ENCODE assay signal across 8 cellular contexts in the genomic region with DNA sequence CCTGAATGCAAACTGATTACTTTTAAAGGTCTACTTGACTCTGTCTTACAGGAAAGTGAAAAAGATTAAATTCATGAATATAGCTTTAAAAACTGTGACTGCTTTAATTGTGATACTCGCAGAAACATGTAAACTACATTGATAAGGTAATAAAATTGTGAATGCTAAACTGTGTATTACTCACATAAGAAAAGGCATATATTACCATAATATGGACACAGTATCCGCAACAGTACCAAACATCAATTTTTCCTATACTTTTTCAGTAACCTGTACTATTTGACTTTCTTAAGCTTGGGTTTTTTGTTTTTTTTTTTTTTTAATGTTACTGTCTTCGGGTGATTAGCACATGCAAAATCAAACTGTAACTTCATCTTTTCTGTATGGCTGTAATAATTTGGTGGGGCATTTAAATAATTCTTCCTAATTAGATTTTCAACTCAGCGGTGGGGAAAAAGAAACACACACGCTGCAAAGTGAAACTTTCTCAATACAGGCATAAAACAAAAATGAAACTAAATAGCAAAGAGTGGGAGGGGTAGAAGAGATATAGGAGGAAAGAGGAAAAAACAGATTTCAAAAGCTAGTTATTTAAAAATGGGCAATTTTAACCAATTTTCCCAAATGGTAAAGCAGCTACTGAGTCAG. TPM values are rescaled to one million over a fixed set of nuclear protein-coding genes. Genes with fewer than 3 reads are reported as not detected.
DNase-seq lines count a peak whose midpoint lies in the region; ATAC-seq and TF ChIP-seq lines count a peak whose summit lies in the region.

No MANE protein-coding gene starts in this region.

- DNase-seq in CD1c-positive myeloid dendritic cell (ENCODE audit: extremely low spot score) (peak; percentile 56), OCI-M1 (lab: John Stamatoyannopoulos, UW) (peak; percentile 68), esophagus muscularis mucosa (ENCODE audit: extremely low spot score) (no peak), gastrocnemius medialis (no peak), NCI-H748 treated with DMSO at 0.1 percent for 48 hours (lab: John Stamatoyannopoulos, UW) (no peak), DMS114 treated with DMSO at 0.1 percent for 48 hours (lab: John Stamatoyannopoulos, UW; ENCODE audit: unreplicated experiment) (no peak)
- no peak for DNase-seq in activated CD4-positive, alpha-beta T cell treated with anti-CD3 and anti-CD28 coated beads, Interleukin-2, amount 50 U/mL, for 48 hours

- H3K36me3 ChIP-seq in esophagus muscularis mucosa (no peaks in the 10 kb centered on the region), gastrocnemius medialis (no peaks in the 10 kb centered on the region)

- TF ChIP-seq EP300 in esophagus muscularis mucosa (IDR thresholded peaks at IDR 0.05): no peak

- TF ChIP-seq CTCF in esophagus muscularis mucosa (IDR thresholded peaks at IDR 0.05): no peak
- no peak for TF ChIP-seq CTCF in gastrocnemius medialis (IDR thresholded peaks at IDR 0.05 in 4 of 5, conservative IDR thresholded peaks at IDR 0.05 in 1 of 5)

- H3K27ac ChIP-seq in esophagus muscularis mucosa (replicated peaks in 1 of 4) (peak overlapping the region; percentile 54 to 71 (median 66)), gastrocnemius medialis (peak overlapping the region; percentile 84 to 95 (median 90))

- H3K4me1 ChIP-seq in esophagus muscularis mucosa (peaks cover 35 to 69% (median 59%) of the 10 kb centered on the region in 4 donors), gastrocnemius medialis (peaks cover 51 to 56% of the 10 kb centered on the region in 2 donors)

- TF ChIP-seq POLR2A in esophagus muscularis mucosa (IDR thresholded peaks at IDR 0.05; ENCODE audit: low read depth) (no peak), gastrocnemius medialis (IDR thresholded peaks at IDR 0.05) (peak in 1 of 2 donors; percentile 12)

- H3K4me3 ChIP-seq in esophagus muscularis mucosa (peak overlapping the region; percentile 42 to 58 (median 53)), gastrocnemius medialis (peak overlapping the region; percentile 54 to 68 (median 62))

- in situ Hi-C loops in gastrocnemius medialis (cut with MboI; ENCODE audit: low sequenced_read_pairs in 4 of 4): no loop called here

- ATAC-seq in GM21447 (IDR thresholded peaks at IDR 0.05; ENCODE audit: unreplicated experiment) (peak; percentile 39), gastrocnemius medialis (peak in 1 of 2 donors; percentile 31)

- no peaks in the 10 kb centered on the region for H3K9me3 ChIP-seq in esophagus muscularis mucosa
- H3K9me3 ChIP-seq in gastrocnemius medialis: no peaks in the 10 kb centered on the region

- H3K27me3 ChIP-seq in esophagus muscularis mucosa (no peaks in the 10 kb centered on the region), gastrocnemius medialis (no peaks in the 10 kb centered on the region)

- 30% methylated on average over 5 of the region's 5 CpGs for WGBS in esophagus muscularis mucosa

- intact Hi-C loops in esophagus muscularis mucosa (cut with DNase I) (no loop called here), gastrocnemius medialis (cut with DNase I; ENCODE audit: low total_unique reads) (loop anchor here (2.0 kb wide), 2 partner anchors 97 to 149 kb away; partner anchors contain the start of gene KBTBD2)

RNA-seq across cellular contexts. Expression of gene NT5C3A, which starts 23.2 kb away (rescaled TPM):
- total RNA-seq in esophagus muscularis mucosa: 10 to 100 TPM; 13.9 to 22.0 (median 19.7) TPM
- 100 to 1,000 TPM in 1 of 4 donors, 10 to 100 TPM in 3; 37.5 to 101 (median 71.4) TPM for total RNA-seq in gastrocnemius medialis

Comparison
In these comparisons a context has a peak if more than half of its experiments do, and no peak if none do; other contexts are left out.
1. DNase-seq: peak in CD1c-positive myeloid dendritic cell (single experiment) and OCI-M1 (single experiment); none in esophagus muscularis mucosa (single experiment), gastrocnemius medialis (0 of 2), NCI-H748 treated with DMSO at 0.1 percent for 48 hours (single experiment), activated CD4-positive, alpha-beta T cell treated with anti-CD3 and anti-CD28 coated beads, Interleukin-2, amount 50 U/mL, for 48 hours (0 of 2) and DMS114 treated with DMSO at 0.1 percent for 48 hours (single experiment).